ENCODE assay signal across 7 cellular contexts in the genomic region with DNA sequence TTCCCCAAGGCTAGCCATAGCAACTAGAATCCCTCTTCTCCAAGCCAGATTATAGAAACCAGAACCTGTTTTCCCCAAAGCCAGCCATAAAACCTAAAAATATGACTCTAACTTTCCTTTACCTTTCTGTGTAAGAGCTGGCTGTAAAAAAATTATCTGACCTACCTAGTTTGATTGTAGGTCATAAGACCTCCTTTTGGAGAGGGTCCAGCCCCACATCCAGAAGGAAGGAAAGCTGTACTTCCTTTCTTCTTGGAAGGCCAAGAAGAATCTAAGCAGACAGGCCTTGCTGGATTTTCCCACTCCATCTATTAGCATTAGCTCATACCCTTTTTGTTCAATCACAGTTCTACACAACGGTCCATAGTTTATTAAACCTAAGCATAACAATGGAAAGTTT.
"Had no signal": no experiment of that assay in that cellular context is flagged by ENCODE, and none has a peak within 500 bp of the region (broad histone marks: within the 10 kb centered on the region; RNA-seq: fewer than 3 reads in every experiment).

No MANE protein-coding gene starts in this region.

- H3K27ac ChIP-seq: HL-60 had no signal

- H3K36me3 Mint-ChIP-seq: IgD-negative memory B cell had no signal

- H3K36me3 ChIP-seq: HAP-1 had no signal

- ATAC-seq: GM23338, HCT116, HepG2 had no signal

- H3K27ac Mint-ChIP-seq: GM23338, HFFc6, IgD-negative memory B cell had no signal

- H3K4me3 Mint-ChIP-seq: GM23338, HFFc6, IgD-negative memory B cell had no signal

- H3K4me1 Mint-ChIP-seq: IgD-negative memory B cell had no signal

- H3K4me3 ChIP-seq: GM23338, HAP-1 had no signal

- H3K4me1 ChIP-seq: HAP-1 had no signal

- H3K27me3 Mint-ChIP-seq: IgD-negative memory B cell had no signal

- DNase-seq: HFFc6 had no signal

- H3K9me3 ChIP-seq: HAP-1 had no signal
